17 cellular contexts compared by ENCODE assay signal in the genomic region with DNA sequence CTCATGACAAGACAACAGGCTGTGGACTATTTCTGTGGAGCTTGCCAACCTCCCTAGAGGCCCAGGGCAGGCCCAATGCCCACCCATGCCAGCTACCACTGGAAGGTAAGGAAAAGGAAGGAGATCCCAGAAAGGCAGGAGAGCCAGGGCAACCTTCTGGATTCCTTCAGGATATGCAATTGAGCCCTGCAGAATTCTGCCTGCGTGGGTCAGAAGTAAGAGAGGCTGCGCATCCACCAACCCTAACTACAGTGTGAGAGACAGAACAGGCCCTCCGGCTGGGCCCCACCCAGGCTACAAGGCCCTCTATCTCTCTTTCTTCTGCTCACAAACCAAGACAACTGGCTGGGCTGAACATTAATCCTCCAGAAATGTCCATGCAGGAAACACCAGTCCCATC.
"Had no signal": no experiment of that assay in that cellular context is flagged by ENCODE, and none has a peak within 500 bp of the region (broad histone marks: within the 10 kb centered on the region; RNA-seq: fewer than 3 reads in every experiment).

No MANE protein-coding gene starts in this region.

- H3K36me3 ChIP-seq: neutrophil, uterus had no signal

- DNase-seq: effector memory CD4-positive, alpha-beta T cell; esophagus squamous epithelium; foreskin fibroblast; glutamatergic neuron; left cardiac atrium; left ventricle myocardium inferior; lower lobe of right lung; naive thymus-derived CD4-positive, alpha-beta T cell; nephron progenitor cell; stimulated activated naive CD4-positive, alpha-beta T cell treated with Interleukin-2 at 50 U/mL for 16 hours; trophoblast cell; uterus had no signal

- ATAC-seq: gastroesophageal sphincter; left cardiac atrium; lower lobe of right lung; naive thymus-derived CD4-positive, alpha-beta T cell; sciatic nerve had no signal

- H3K4me3 ChIP-seq: esophagus squamous epithelium, gastroesophageal sphincter, left ventricle myocardium inferior, lower lobe of right lung, skin epidermis, uterus had no signal

- H3K27ac Mint-ChIP-seq: memory B cell, nephron progenitor cell had no signal

- H3K4me1 ChIP-seq: uterus had no signal

- H3K27ac ChIP-seq: esophagus squamous epithelium, gastroesophageal sphincter, left ventricle myocardium inferior, lower lobe of right lung, neutrophil, skin epidermis, uterus had no signal

- H3K4me3 Mint-ChIP-seq: memory B cell; naive thymus-derived CD4-positive, alpha-beta T cell; nephron progenitor cell had no signal

- H3K9me3 ChIP-seq: esophagus squamous epithelium, gastroesophageal sphincter, left ventricle myocardium inferior, lower lobe of right lung, neutrophil, uterus had no signal

- H3K27me3 Mint-ChIP-seq: memory B cell; naive thymus-derived CD4-positive, alpha-beta T cell had no signal

- H3K27me3 ChIP-seq: esophagus squamous epithelium, gastroesophageal sphincter, neutrophil, uterus had no signal
